ENCODE assay signal across 8 cellular contexts in genomic region chr14:67285876-67286452, GRCh38. TPM values are rescaled to one million over a fixed set of nuclear protein-coding genes. Genes with fewer than 3 reads are reported as not detected.
DNase-seq lines count a peak whose midpoint lies in the region; ATAC-seq, FAIRE-seq and TF ChIP-seq lines count a peak whose summit lies in the region.

No MANE protein-coding gene starts in this region.

- peak; percentile 91 for FAIRE-seq in frontal cortex (lab: Jason Lieb, UNC)

- H2BK12ac ChIP-seq in neuronal stem cell (ENCODE audit: low read length) = no peak overlapping the region

- H3K14ac ChIP-seq in neuronal stem cell (ENCODE audit: low read length) = no peak overlapping the region

- H2AFZ ChIP-seq in SK-N-SH (ENCODE audit: low read depth) = no peak overlapping the region
- no peak overlapping the region for H2AFZ ChIP-seq in neuronal stem cell (ENCODE audit: low read length)

- peak; percentile 69 for TF ChIP-seq RAD21 in SK-N-SH (IDR thresholded peaks at IDR 0.05; ENCODE audit: low read length)

- ATAC-seq in HG02938 (IDR thresholded peaks at IDR 0.05; ENCODE audit: unreplicated experiment) = no peak
- no peak for ATAC-seq in HG03135 (IDR thresholded peaks at IDR 0.05; ENCODE audit: unreplicated experiment)

- no peak overlapping the region for H2AK5ac ChIP-seq in neuronal stem cell (ENCODE audit: low read depth, low read length)

- H2BK15ac ChIP-seq in neuronal stem cell (ENCODE audit: low read length) = no peak overlapping the region

- POLR2A ChIA-PET in SK-N-SH (lab: Yijun Ruan, JAX) = no interaction called here

- no peaks in the 10 kb centered on the region for H3K79me1 ChIP-seq in neuronal stem cell (ENCODE audit: low read depth, low read length)

- no peak overlapping the region for H4K8ac ChIP-seq in neuronal stem cell (ENCODE audit: low read depth, low read length)

- H3K9me3 ChIP-seq in SK-N-SH (no peaks in the 10 kb centered on the region), neuronal stem cell (replicated peaks in 1 of 2; ENCODE audit: control insufficient read depth in 2 of 2, insufficient read depth in 1 of 2, low read depth in 1 of 2, low read length in 2 of 2) (no peaks in the 10 kb centered on the region)

- CTCF ChIA-PET in SK-N-SH (lab: Yijun Ruan, JAX) = interaction anchor here (0.5 to 6.9 kb wide), 50 partner anchors 8 to 1039 kb away, joined by 3 to 78 read pairs (median 4); partner anchors contain the start of genes ATP6V1D, EIF2S1 and PALS1

- H3K36me3 ChIP-seq in SK-N-SH (replicated peaks in 1 of 2; ENCODE audit: control insufficient read depth in 1 of 2, insufficient read depth in 2 of 2, low read length in 1 of 2) (peaks cover 0 to 5% of the 10 kb centered on the region in 2 experiments), neuronal stem cell (replicated peaks in 1 of 2; ENCODE audit: control insufficient read depth in 2 of 2, insufficient read depth in 2 of 2, low read length in 2 of 2) (peaks cover 0 to 8% of the 10 kb centered on the region in 2 donors)

- H3K4me1 ChIP-seq in SK-N-SH (ENCODE audit: control insufficient read depth in 1 of 2, insufficient read depth in 2 of 2, low read depth in 1 of 2, low read length in 1 of 2) (no peaks in the 10 kb centered on the region; a peak in 1 of 4 replicates), neuronal stem cell (ENCODE audit: control insufficient read depth in 2 of 2, insufficient read depth in 1 of 2, low read depth in 1 of 2, low read length in 2 of 2) (no peaks in the 10 kb centered on the region)

- H3K9ac ChIP-seq in SK-N-SH (no peak overlapping the region), neuronal stem cell (ENCODE audit: low read depth, low read length, poor library complexity) (no peak overlapping the region)

- no peaks in the 10 kb centered on the region for H4K20me1 ChIP-seq in SK-N-SH (ENCODE audit: insufficient read depth)

- no peak overlapping the region for H3K4ac ChIP-seq in neuronal stem cell (ENCODE audit: low read length)

- H3K27me3 ChIP-seq in SK-N-SH (ENCODE audit: insufficient read depth) (no peaks in the 10 kb centered on the region), neuronal stem cell (ENCODE audit: control insufficient read depth in 3 of 3, insufficient read depth in 3 of 3, low read depth in 1 of 3, low read length in 3 of 3) (no peaks in the 10 kb centered on the region)

- H4K91ac ChIP-seq in neuronal stem cell (ENCODE audit: low read depth, low read length, poor library complexity) = no peak overlapping the region

- no peak overlapping the region for H3K4me2 ChIP-seq in SK-N-SH
- no peak overlapping the region for H3K4me2 ChIP-seq in neuronal stem cell (ENCODE audit: insufficient read depth, low read length, poor library complexity, severe bottlenecking)

- H3K4me3 ChIP-seq in LNCaP clone FGC (ENCODE audit: low read depth, low read length) = no peak overlapping the region
- no peak overlapping the region for H3K4me3 ChIP-seq in SK-N-SH (ENCODE audit: low read depth in 2 of 2, low read length in 1 of 2)
- H3K4me3 ChIP-seq in neuronal stem cell (ENCODE audit: low read length in 2 of 2) = no peak overlapping the region

- no peak for TF ChIP-seq EP300 in SK-N-SH (IDR thresholded peaks at IDR 0.05; ENCODE audit: borderline replicate concordance in 1 of 2, low read depth in 1 of 2, low read length in 1 of 2)

- peak; percentile 7 for DNase-seq in DMS53 treated with DMSO at 0.1 percent for 48 hours (lab: John Stamatoyannopoulos, UW; ENCODE audit: unreplicated experiment)
- DNase-seq in LNCaP clone FGC (ENCODE audit: low read depth) = peak; percentile 34
- DNase-seq in SK-N-SH = peak; percentile 29
- peak in 1 of 2 donors; percentile 14 for DNase-seq in frontal cortex (ENCODE audit: low spot score in 2 of 2)
- DNase-seq in superior temporal gyrus (ENCODE audit: extremely low spot score) = peak; percentile 94
- no peak for DNase-seq in neuronal stem cell (ENCODE audit: low spot score)

- no peak overlapping the region for H2BK5ac ChIP-seq in neuronal stem cell (ENCODE audit: low read length)

- no peak overlapping the region for H3K18ac ChIP-seq in neuronal stem cell (ENCODE audit: low read length)

- 48% methylated on average over 2 of the region's 2 CpGs for WGBS in SK-N-SH (ENCODE audit: low lambda C conversion rate)
- WGBS in neuronal stem cell (ENCODE audit: extremely low coverage in 2 of 2, insufficient read length in 2 of 2, insufficient replicate concordance in 1 of 2), 2 donors = no CpG with 5 or more reads among the region's 2 CpGs

- H3K9me2 ChIP-seq in SK-N-SH = no peaks in the 10 kb centered on the region

- H3K79me2 ChIP-seq in SK-N-SH (ENCODE audit: insufficient read depth) = peaks cover 49% of the 10 kb centered on the region

- no peak overlapping the region for H3K23ac ChIP-seq in neuronal stem cell (ENCODE audit: low read depth, low read length, poor library complexity)

- H3K27ac ChIP-seq in SK-N-SH (ENCODE audit: low read depth in 2 of 2, low read length in 1 of 2) (no peak overlapping the region), neuronal stem cell (replicated peaks; ENCODE audit: low read length) (no peak overlapping the region)

- no peak overlapping the region for H2BK120ac ChIP-seq in neuronal stem cell (ENCODE audit: low read depth, low read length)

- TF ChIP-seq CTCF in LNCaP clone FGC (IDR thresholded peaks at IDR 0.05; ENCODE audit: control insufficient read depth, extremely low read depth, insufficient read depth) (peak; percentile 32), SK-N-SH (IDR thresholded peaks at IDR 0.05) (peak; percentile 73)

- peaks cover 4% of the 10 kb centered on the region for H3F3A ChIP-seq in SK-N-SH (replicated peaks; ENCODE audit: insufficient read depth)

TF ChIP-seq in SK-N-SH, 30 proteins besides CTCF, POLR2A, EP300 and RAD21:
- TF ChIP-seq SMC3 (IDR thresholded peaks at IDR 0.05; ENCODE audit: low read depth, low read length) (peak; percentile 39; the same call in 1 of the 2 replicates), FOSL2 (IDR thresholded peaks at IDR 0.05; ENCODE audit: borderline replicate concordance, low read depth) (no peak), TEAD4 (IDR thresholded peaks at IDR 0.05; ENCODE audit: borderline replicate concordance, insufficient read depth) (no peak)

RNA-seq across cellular contexts. Expression of gene PALS1, which starts 44.7 kb away (rescaled TPM):
- polyA plus RNA-seq in SK-N-SH (2012; rRNA removed) = 8.0 and 11.5 TPM in 2 replicates
- 13.3 and 14.5 TPM in 2 replicates for polyA plus RNA-seq in SK-N-SH (2012; cell fraction: cytosol; rRNA removed)
- polyA plus RNA-seq in SK-N-SH (2012; cell fraction: nucleus; rRNA removed) = 6.6 and 15.7 TPM in 2 replicates
- total RNA-seq in frontal cortex = 17.9 TPM
- polyA plus RNA-seq in neuronal stem cell (2013, experiment 1 of 2) = 27.0 TPM
- polyA plus RNA-seq in neuronal stem cell (2013, experiment 2 of 2) = 27.1 TPM
